ENCODE assay signal across 1 cellular context in the genomic region with DNA sequence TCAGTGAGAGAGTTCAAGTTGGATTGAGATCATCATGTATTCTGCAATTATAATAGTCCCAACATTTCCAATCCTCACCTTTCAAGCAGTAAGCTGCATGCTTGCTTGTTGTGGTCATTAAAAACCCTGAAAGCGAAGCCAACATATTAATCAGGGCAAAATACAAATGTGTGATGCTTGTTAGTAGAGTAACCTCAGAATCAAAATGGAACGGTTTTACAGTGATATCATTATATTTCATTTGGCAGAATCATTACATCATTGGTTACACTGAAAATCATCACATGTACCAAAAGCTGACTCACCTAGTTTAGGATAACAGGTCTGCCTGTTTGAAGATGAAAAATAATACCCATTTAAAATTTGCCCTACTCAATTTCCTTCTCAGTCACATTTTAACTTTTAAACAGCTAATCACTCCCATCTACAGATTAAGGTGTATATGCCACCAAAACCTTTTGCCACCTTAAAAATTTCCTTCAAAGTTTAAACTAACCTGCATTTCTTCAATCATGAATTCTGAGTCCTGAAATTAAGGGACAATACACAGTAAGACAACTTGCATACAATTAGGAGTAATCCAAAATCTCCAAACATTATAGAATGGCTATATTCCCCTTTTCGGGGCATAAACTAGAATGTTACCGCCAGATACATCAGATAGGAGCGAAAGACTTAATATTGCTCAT.
TF ChIP-seq lines count a peak whose summit lies in the region.

No MANE protein-coding gene starts in this region.

TF ChIP-seq in K562, 482 proteins besides CTCF, POLR2A, EP300 and RAD21 (continues in another document):
- no peak for TF ChIP-seq TAF7 (tag; IDR thresholded peaks at IDR 0.05)
- peak; percentile 39 for TF ChIP-seq POLR2B (IDR thresholded peaks at IDR 0.05; ENCODE audit: low read depth, partially characterized antibody)
- no peak for TF ChIP-seq USF2 (CRISPR knock-in tag; IDR thresholded peaks at IDR 0.05)
- no peak for TF ChIP-seq ZNF699 (CRISPR knock-in tag; IDR thresholded peaks at IDR 0.05; ENCODE audit: insufficient replicate concordance)
- TF ChIP-seq ZNF263 (CRISPR knock-in tag; IDR thresholded peaks at IDR 0.05; ENCODE audit: borderline replicate concordance) = no peak
- no peak for TF ChIP-seq USF1 (CRISPR knock-in tag; IDR thresholded peaks at IDR 0.05)
- TF ChIP-seq, protein P1, sequence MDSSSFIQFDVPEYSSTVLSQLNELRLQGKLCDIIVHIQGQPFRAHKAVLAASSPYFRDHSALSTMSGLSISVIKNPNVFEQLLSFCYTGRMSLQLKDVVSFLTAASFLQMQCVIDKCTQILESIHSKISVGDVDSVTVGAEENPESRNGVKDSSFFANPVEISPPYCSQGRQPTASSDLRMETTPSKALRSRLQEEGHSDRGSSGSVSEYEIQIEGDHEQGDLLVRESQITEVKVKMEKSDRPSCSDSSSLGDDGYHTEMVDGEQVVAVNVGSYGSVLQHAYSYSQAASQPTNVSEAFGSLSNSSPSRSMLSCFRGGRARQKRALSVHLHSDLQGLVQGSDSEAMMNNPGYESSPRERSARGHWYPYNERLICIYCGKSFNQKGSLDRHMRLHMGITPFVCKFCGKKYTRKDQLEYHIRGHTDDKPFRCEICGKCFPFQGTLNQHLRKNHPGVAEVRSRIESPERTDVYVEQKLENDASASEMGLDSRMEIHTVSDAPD (CRISPR knock-in tag; IDR thresholded peaks at IDR 0.05) = no peak
- TF ChIP-seq NR2C1 (IDR thresholded peaks at IDR 0.05) = no peak
- no peak for TF ChIP-seq NR2C1 (tag; IDR thresholded peaks at IDR 0.05)
- no peak for TF ChIP-seq MLX (CRISPR knock-in tag; conservative IDR thresholded peaks at IDR 0.05)
- TF ChIP-seq SMARCA4 (IDR thresholded peaks at IDR 0.05) = no peak
- no peak for TF ChIP-seq KLF13 (tag; IDR thresholded peaks at IDR 0.05; ENCODE audit: borderline replicate concordance, low read depth)
- no peak for TF ChIP-seq TEAD2 (tag; IDR thresholded peaks at IDR 0.05)
- TF ChIP-seq, protein P2, sequence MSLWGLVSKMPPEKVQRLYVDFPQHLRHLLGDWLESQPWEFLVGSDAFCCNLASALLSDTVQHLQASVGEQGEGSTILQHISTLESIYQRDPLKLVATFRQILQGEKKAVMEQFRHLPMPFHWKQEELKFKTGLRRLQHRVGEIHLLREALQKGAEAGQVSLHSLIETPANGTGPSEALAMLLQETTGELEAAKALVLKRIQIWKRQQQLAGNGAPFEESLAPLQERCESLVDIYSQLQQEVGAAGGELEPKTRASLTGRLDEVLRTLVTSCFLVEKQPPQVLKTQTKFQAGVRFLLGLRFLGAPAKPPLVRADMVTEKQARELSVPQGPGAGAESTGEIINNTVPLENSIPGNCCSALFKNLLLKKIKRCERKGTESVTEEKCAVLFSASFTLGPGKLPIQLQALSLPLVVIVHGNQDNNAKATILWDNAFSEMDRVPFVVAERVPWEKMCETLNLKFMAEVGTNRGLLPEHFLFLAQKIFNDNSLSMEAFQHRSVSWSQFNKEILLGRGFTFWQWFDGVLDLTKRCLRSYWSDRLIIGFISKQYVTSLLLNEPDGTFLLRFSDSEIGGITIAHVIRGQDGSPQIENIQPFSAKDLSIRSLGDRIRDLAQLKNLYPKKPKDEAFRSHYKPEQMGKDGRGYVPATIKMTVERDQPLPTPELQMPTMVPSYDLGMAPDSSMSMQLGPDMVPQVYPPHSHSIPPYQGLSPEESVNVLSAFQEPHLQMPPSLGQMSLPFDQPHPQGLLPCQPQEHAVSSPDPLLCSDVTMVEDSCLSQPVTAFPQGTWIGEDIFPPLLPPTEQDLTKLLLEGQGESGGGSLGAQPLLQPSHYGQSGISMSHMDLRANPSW (CRISPR knock-in tag; IDR thresholded peaks at IDR 0.05) = no peak
- no peak for TF ChIP-seq ATF4 (CRISPR knock-in tag; IDR thresholded peaks at IDR 0.05)
- no peak for TF ChIP-seq MED1 (CRISPR knock-in tag; IDR thresholded peaks at IDR 0.05; ENCODE audit: borderline replicate concordance)
- TF ChIP-seq ZNF436 (CRISPR knock-in tag; IDR thresholded peaks at IDR 0.05) = no peak
- 0 out of 2 replicates have a peak, but pooled peaks have one; percentile 39 for TF ChIP-seq NFXL1 (CRISPR knock-in tag; IDR thresholded peaks at IDR 0.05)
- TF ChIP-seq, protein P3, sequence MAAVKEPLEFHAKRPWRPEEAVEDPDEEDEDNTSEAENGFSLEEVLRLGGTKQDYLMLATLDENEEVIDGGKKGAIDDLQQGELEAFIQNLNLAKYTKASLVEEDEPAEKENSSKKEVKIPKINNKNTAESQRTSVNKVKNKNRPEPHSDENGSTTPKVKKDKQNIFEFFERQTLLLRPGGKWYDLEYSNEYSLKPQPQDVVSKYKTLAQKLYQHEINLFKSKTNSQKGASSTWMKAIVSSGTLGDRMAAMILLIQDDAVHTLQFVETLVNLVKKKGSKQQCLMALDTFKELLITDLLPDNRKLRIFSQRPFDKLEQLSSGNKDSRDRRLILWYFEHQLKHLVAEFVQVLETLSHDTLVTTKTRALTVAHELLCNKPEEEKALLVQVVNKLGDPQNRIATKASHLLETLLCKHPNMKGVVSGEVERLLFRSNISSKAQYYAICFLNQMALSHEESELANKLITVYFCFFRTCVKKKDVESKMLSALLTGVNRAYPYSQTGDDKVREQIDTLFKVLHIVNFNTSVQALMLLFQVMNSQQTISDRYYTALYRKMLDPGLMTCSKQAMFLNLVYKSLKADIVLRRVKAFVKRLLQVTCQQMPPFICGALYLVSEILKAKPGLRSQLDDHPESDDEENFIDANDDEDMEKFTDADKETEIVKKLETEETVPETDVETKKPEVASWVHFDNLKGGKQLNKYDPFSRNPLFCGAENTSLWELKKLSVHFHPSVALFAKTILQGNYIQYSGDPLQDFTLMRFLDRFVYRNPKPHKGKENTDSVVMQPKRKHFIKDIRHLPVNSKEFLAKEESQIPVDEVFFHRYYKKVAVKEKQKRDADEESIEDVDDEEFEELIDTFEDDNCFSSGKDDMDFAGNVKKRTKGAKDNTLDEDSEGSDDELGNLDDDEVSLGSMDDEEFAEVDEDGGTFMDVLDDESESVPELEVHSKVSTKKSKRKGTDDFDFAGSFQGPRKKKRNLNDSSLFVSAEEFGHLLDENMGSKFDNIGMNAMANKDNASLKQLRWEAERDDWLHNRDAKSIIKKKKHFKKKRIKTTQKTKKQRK (IDR thresholded peaks at IDR 0.05; ENCODE audit: borderline replicate concordance, low read depth, low read length) = no peak
- no peak for TF ChIP-seq ZNF707 (CRISPR knock-in tag; conservative IDR thresholded peaks at IDR 0.05)
- TF ChIP-seq SRF (CRISPR knock-in tag; IDR thresholded peaks at IDR 0.05) = no peak
- TF ChIP-seq, protein P4, sequence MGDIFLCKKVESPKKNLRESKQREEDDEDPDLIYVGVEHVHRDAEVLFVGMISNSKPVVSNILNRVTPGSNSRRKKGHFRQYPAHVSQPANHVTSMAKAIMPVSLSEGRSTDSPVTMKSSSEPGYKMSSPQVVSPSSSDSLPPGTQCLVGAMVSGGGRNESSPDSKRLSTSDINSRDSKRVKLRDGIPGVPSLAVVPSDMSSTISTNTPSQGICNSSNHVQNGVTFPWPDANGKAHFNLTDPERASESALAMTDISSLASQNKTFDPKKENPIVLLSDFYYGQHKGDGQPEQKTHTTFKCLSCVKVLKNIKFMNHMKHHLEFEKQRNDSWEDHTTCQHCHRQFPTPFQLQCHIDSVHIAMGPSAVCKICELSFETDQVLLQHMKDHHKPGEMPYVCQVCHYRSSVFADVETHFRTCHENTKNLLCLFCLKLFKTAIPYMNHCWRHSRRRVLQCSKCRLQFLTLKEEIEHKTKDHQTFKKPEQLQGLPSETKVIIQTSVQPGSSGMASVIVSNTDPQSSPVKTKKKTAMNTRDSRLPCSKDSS (IDR thresholded peaks at IDR 0.05; ENCODE audit: low read depth, partially characterized antibody) = no peak
- TF ChIP-seq RNF2 (IDR thresholded peaks at IDR 0.05) = no peak
- TF ChIP-seq MIER1 (IDR thresholded peaks at IDR 0.05; ENCODE audit: low read depth) = no peak
- no peak for TF ChIP-seq HDAC3 (IDR thresholded peaks at IDR 0.05; ENCODE audit: borderline replicate concordance, partially characterized antibody)
- TF ChIP-seq MCM5 (IDR thresholded peaks at IDR 0.05; ENCODE audit: low read depth) = no peak
- TF ChIP-seq BCOR (IDR thresholded peaks at IDR 0.05) = no peak
- TF ChIP-seq RBM25 (IDR thresholded peaks at IDR 0.05; ENCODE audit: low read depth, low read length, severe bottlenecking) = no peak
- no peak for TF ChIP-seq SMAD4 (CRISPR knock-in tag; conservative IDR thresholded peaks at IDR 0.05)
- peak; percentile 47; the same call in 1 of the 2 replicates for TF ChIP-seq ATF7 (IDR thresholded peaks at IDR 0.05)
- no peak for TF ChIP-seq RBM39 (optimal IDR thresholded peaks at IDR 0.05; ENCODE audit: low read depth, low read length)
- no peak for TF ChIP-seq KLF16 (IDR thresholded peaks at IDR 0.05)
- no peak for TF ChIP-seq ZNF134 (CRISPR knock-in tag; conservative IDR thresholded peaks at IDR 0.05)
- TF ChIP-seq KAT7 (CRISPR knock-in tag; IDR thresholded peaks at IDR 0.05; ENCODE audit: borderline replicate concordance) = no peak
- no peak for TF ChIP-seq ZC3H4 (CRISPR knock-in tag; IDR thresholded peaks at IDR 0.05; ENCODE audit: borderline replicate concordance)
- TF ChIP-seq KDM2B (CRISPR knock-in tag; IDR thresholded peaks at IDR 0.05) = no peak
- no peak for TF ChIP-seq NFATC3 (IDR thresholded peaks at IDR 0.05)
- TF ChIP-seq E2F6 (IDR thresholded peaks at IDR 0.05; ENCODE audit: borderline replicate concordance in 1 of 2, extremely low read depth in 1 of 2, insufficient read depth in 1 of 2, insufficient read length in 1 of 2, low read depth in 1 of 2, low read length in 1 of 2, poor library complexity in 1 of 2, severe bottlenecking in 1 of 2) = no peak
- no peak for TF ChIP-seq MCM7 (IDR thresholded peaks at IDR 0.05)
- no peak for TF ChIP-seq BRF2 (IDR thresholded peaks at IDR 0.05; ENCODE audit: borderline replicate concordance, insufficient read depth, insufficient read length)
- no peak for TF ChIP-seq ZNF655 (CRISPR knock-in tag; IDR thresholded peaks at IDR 0.05)
- TF ChIP-seq, protein P5, sequence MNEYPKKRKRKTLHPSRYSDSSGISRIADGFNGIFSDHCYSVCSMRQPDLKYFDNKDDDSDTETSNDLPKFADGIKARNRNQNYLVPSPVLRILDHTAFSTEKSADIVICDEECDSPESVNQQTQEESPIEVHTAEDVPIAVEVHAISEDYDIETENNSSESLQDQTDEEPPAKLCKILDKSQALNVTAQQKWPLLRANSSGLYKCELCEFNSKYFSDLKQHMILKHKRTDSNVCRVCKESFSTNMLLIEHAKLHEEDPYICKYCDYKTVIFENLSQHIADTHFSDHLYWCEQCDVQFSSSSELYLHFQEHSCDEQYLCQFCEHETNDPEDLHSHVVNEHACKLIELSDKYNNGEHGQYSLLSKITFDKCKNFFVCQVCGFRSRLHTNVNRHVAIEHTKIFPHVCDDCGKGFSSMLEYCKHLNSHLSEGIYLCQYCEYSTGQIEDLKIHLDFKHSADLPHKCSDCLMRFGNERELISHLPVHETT (CRISPR knock-in tag; conservative IDR thresholded peaks at IDR 0.05 in 1 of 2, IDR thresholded peaks at IDR 0.05 in 1 of 2) = no peak
- no peak for TF ChIP-seq GATAD2B (IDR thresholded peaks at IDR 0.05; ENCODE audit: borderline replicate concordance)
- TF ChIP-seq HNRNPLL (IDR thresholded peaks at IDR 0.05; ENCODE audit: low read depth, low read length, poor library complexity, severe bottlenecking) = no peak
- TF ChIP-seq EP400 (IDR thresholded peaks at IDR 0.05) = no peak
- no peak for TF ChIP-seq MXI1 (IDR thresholded peaks at IDR 0.05; ENCODE audit: low read depth, low read length)
